ENCODE assay signal across 1 cellular context in the genomic region with DNA sequence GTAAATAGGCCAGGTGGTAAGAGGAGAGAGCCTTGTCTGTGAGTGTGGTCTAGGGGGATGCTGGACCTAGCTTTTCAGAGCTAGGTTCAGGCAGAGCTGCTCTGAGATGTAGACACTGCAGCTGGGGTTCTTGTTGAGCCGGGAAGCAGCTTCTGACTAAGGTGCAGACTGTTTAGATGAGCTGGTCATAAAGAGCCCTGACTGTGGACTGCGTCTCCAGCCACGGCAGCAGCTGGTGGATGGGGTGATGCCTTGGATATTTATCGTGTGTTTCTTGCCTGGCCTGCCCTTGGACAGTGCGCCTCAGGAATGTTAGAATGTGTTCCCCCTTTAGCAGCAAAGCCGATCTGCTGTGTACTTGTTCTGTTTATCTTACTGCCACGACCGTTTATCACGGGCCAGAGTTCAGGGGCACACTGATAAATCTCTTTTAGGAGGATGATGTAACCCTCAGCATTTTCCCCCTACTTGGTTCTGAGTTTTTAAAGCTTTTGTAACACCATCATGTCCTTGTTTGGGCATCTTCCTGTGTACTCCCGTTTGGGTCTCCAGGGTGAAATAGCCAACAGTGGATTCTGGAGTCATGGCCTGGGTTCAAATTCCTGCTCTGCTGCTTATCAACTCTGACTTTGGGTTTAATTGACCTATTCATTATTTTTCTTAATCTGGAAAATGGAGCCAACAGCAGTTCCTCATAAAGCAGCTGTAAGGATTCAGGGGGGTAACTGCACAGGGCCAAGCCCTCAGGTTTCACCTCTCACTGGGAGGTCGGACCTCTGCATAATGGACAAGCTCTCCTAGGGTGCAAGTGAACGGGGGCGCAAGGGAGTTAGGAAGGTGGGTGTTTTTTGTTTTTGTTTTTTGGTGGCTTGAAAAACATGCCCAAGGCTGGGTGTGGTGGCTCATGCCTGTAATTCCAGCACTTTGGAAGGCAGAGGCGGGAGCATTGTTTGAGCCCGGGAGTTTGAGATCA.
A peak's percentile ranks its signal among the peaks of the same experiment; 100 is the strongest.
TF ChIP-seq lines count a peak whose summit lies in the region.

No MANE protein-coding gene starts in this region.

TF ChIP-seq in HepG2, 621 proteins besides CTCF, POLR2A, EP300 and RAD21 (continued from another document):
- TF ChIP-seq HNRNPK (IDR thresholded peaks at IDR 0.05; ENCODE audit: low read depth, low read length, poor library complexity, severe bottlenecking) (no peak), ZBTB38 (CRISPR knock-in tag; IDR thresholded peaks at IDR 0.05) (peak; percentile 90), ZNF281 (CRISPR knock-in tag; IDR thresholded peaks at IDR 0.05; ENCODE audit: borderline replicate concordance) (peak; percentile 86), ZNF33A (CRISPR knock-in tag; IDR thresholded peaks at IDR 0.05; ENCODE audit: borderline replicate concordance) (peak; percentile 67; the same call in 1 of the 2 replicates), ETV6 (CRISPR knock-in tag; conservative IDR thresholded peaks at IDR 0.05) (peak; percentile 57; the same call in 1 of the 2 replicates), ARHGAP35 (CRISPR knock-in tag; IDR thresholded peaks at IDR 0.05; ENCODE audit: borderline replicate concordance) (no peak), ZNF143 (CRISPR knock-in tag; IDR thresholded peaks at IDR 0.05) (no peak), SP140L (CRISPR knock-in tag; IDR thresholded peaks at IDR 0.05; ENCODE audit: borderline replicate concordance) (no peak), FOXK1 (CRISPR knock-in tag; IDR thresholded peaks at IDR 0.05; ENCODE audit: borderline replicate concordance, low read depth) (peak; percentile 94), ZNF652 (CRISPR knock-in tag; IDR thresholded peaks at IDR 0.05; ENCODE audit: borderline replicate concordance, low read depth) (peak; percentile 67; the same call in 1 of the 2 replicates), HES4 (CRISPR knock-in tag; IDR thresholded peaks at IDR 0.05; ENCODE audit: borderline replicate concordance) (no peak), STAG1 (CRISPR knock-in tag; IDR thresholded peaks at IDR 0.05) (peak; percentile 49), SIX1 (CRISPR knock-in tag; IDR thresholded peaks at IDR 0.05; ENCODE audit: borderline replicate concordance) (peak; percentile 88), THAP8 (CRISPR knock-in tag; IDR thresholded peaks at IDR 0.05; ENCODE audit: borderline replicate concordance) (no peak; the same call in 1 of the 2 replicates), NCOA2 (CRISPR knock-in tag; IDR thresholded peaks at IDR 0.05) (peak; percentile 99), KAT2B (IDR thresholded peaks at IDR 0.05; ENCODE audit: borderline replicate concordance, low read depth, low read length) (no peak), FLYWCH1 (CRISPR knock-in tag; IDR thresholded peaks at IDR 0.05) (no peak)
- TF ChIP-seq, protein P1, sequence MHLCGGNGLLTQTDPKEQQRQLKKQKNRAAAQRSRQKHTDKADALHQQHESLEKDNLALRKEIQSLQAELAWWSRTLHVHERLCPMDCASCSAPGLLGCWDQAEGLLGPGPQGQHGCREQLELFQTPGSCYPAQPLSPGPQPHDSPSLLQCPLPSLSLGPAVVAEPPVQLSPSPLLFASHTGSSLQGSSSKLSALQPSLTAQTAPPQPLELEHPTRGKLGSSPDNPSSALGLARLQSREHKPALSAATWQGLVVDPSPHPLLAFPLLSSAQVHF (CRISPR knock-in tag; IDR thresholded peaks at IDR 0.05) = no peak
- TF ChIP-seq, protein P2, sequence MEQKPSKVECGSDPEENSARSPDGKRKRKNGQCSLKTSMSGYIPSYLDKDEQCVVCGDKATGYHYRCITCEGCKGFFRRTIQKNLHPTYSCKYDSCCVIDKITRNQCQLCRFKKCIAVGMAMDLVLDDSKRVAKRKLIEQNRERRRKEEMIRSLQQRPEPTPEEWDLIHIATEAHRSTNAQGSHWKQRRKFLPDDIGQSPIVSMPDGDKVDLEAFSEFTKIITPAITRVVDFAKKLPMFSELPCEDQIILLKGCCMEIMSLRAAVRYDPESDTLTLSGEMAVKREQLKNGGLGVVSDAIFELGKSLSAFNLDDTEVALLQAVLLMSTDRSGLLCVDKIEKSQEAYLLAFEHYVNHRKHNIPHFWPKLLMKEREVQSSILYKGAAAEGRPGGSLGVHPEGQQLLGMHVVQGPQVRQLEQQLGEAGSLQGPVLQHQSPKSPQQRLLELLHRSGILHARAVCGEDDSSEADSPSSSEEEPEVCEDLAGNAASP (CRISPR knock-in tag; IDR thresholded peaks at IDR 0.05; ENCODE audit: borderline replicate concordance) = peak; percentile 96
- TF ChIP-seq, protein P3, sequence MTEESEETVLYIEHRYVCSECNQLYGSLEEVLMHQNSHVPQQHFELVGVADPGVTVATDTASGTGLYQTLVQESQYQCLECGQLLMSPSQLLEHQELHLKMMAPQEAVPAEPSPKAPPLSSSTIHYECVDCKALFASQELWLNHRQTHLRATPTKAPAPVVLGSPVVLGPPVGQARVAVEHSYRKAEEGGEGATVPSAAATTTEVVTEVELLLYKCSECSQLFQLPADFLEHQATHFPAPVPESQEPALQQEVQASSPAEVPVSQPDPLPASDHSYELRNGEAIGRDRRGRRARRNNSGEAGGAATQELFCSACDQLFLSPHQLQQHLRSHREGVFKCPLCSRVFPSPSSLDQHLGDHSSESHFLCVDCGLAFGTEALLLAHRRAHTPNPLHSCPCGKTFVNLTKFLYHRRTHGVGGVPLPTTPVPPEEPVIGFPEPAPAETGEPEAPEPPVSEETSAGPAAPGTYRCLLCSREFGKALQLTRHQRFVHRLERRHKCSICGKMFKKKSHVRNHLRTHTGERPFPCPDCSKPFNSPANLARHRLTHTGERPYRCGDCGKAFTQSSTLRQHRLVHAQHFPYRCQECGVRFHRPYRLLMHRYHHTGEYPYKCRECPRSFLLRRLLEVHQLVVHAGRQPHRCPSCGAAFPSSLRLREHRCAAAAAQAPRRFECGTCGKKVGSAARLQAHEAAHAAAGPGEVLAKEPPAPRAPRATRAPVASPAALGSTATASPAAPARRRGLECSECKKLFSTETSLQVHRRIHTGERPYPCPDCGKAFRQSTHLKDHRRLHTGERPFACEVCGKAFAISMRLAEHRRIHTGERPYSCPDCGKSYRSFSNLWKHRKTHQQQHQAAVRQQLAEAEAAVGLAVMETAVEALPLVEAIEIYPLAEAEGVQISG (CRISPR knock-in tag; IDR thresholded peaks at IDR 0.05) = peak; percentile 85
- TF ChIP-seq, protein P4, sequence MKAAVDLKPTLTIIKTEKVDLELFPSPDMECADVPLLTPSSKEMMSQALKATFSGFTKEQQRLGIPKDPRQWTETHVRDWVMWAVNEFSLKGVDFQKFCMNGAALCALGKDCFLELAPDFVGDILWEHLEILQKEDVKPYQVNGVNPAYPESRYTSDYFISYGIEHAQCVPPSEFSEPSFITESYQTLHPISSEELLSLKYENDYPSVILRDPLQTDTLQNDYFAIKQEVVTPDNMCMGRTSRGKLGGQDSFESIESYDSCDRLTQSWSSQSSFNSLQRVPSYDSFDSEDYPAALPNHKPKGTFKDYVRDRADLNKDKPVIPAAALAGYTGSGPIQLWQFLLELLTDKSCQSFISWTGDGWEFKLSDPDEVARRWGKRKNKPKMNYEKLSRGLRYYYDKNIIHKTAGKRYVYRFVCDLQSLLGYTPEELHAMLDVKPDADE (CRISPR knock-in tag; IDR thresholded peaks at IDR 0.05) = no peak
